24 cellular contexts compared by ENCODE assay signal in the genomic region with DNA sequence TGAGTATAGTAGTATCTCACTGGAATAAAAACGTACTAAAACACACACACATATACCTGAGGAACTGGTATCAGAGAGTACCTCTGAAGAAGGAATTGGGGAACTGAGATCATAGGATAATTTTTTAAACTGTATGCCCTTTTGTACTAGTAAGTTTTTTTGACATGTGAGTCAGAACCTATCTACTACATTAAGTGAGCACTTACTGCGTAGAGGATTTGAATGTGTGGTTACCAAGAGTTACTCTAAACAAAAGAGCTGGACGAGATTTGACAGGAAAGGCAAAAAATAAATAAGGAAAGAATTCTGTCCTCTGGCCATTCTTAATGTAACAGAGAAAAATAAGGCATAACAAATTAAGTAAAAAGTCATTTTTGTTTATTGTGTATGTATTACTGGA.
A peak's percentile ranks its signal among the peaks of the same experiment; 100 is the strongest.
DNase-seq lines count a peak whose midpoint lies in the region; ATAC-seq, FAIRE-seq and TF ChIP-seq lines count a peak whose summit lies in the region.
"Had no signal": no experiment of that assay in that cellular context is flagged by ENCODE, and none has a peak within 500 bp of the region (broad histone marks: within the 10 kb centered on the region; RNA-seq: fewer than 3 reads in every experiment).

No MANE protein-coding gene starts in this region.

- no peak overlapping the region for H4K8ac ChIP-seq in mesenchymal stem cell (ENCODE audit: low read length)

- CTCF ChIA-PET in mammary epithelial cell (lab: Charles Lee; ENCODE audit: low non-redundant PET) = no interaction called here
- CTCF ChIA-PET in MCF 10A (lab: Yijun Ruan, JAX) = no interaction called here

- H3K36me3 Mint-ChIP-seq in MCF 10A (ENCODE audit: insufficient read depth, unreplicated experiment) = no peaks in the 10 kb centered on the region
- H3K36me3 Mint-ChIP-seq: CD8-positive, alpha-beta T cell had no signal

- H2BK120ac ChIP-seq in mesenchymal stem cell (ENCODE audit: low read depth, low read length) = no peak overlapping the region

- no peak overlapping the region for H3K4me3 Mint-ChIP-seq in MCF 10A (ENCODE audit: unreplicated experiment)
- H3K4me3 Mint-ChIP-seq: B cell; CD4-positive, alpha-beta T cell; CD8-positive, alpha-beta T cell had no signal

- no peak overlapping the region for H3K18ac ChIP-seq in mesenchymal stem cell (ENCODE audit: low read depth in 1 of 2, low read length in 2 of 2)

- no peak overlapping the region for H2BK5ac ChIP-seq in mesenchymal stem cell (ENCODE audit: low read depth, low read length, poor library complexity, severe bottlenecking)

- no peak overlapping the region for H2AK5ac ChIP-seq in mesenchymal stem cell (ENCODE audit: low read length, severe bottlenecking)

- no TSS peak for BruUV-seq in mammary epithelial cell (replicated peaks; lab: Mats Ljungman, UMichigan)
- BruUV-seq in MCF 10A (replicated peaks; lab: Mats Ljungman, UMichigan) = no TSS peak

- in situ Hi-C loops in mammary epithelial cell (cut with MboI; ENCODE audit: low sequenced_read_pairs in 2 of 2) = no loop called here

- no peak overlapping the region for H3K14ac ChIP-seq in mesenchymal stem cell (ENCODE audit: low read length in 2 of 2)

- H3K4me3 ChIP-seq in mammary epithelial cell (replicated peaks in 1 of 3; ENCODE audit: insufficient read depth in 1 of 3, low read depth in 2 of 3, low read length in 3 of 3) = no peak overlapping the region
- no peak overlapping the region for H3K4me3 ChIP-seq in bronchial epithelial cell (ENCODE audit: low read depth, low read length)
- H3K4me3 ChIP-seq in mesenchymal stem cell (ENCODE audit: insufficient read depth in 1 of 2, low read depth in 1 of 2, low read length in 2 of 2) = no peak overlapping the region
- no peak overlapping the region for H3K4me3 ChIP-seq in uterus
- H3K4me3 ChIP-seq: A549; BLaER1 treated with 17β-estradiol and CSF1 and Interleukin-3, amounts not matched to agents 10 nM and 100 nM had no signal

- H3K9me3 ChIP-seq in mammary epithelial cell (replicated peaks; ENCODE audit: insufficient read depth, low read length) (no peaks in the 10 kb centered on the region), mesenchymal stem cell (ENCODE audit: control insufficient read depth, low read length) (no peaks in the 10 kb centered on the region), uterus (no peaks in the 10 kb centered on the region)
- H3K9me3 ChIP-seq: A549; BLaER1 treated with 17β-estradiol and CSF1 and Interleukin-3, amounts not matched to agents 10 nM and 100 nM; Caco-2 had no signal

- H3K4me2 ChIP-seq in mammary epithelial cell (ENCODE audit: insufficient read depth, low read depth, low read length) (no peak overlapping the region), mesenchymal stem cell (ENCODE audit: low read length, poor library complexity, severe bottlenecking) (no peak overlapping the region)
- H3K4me2 ChIP-seq: A549; BLaER1 treated with 17β-estradiol and CSF1 and Interleukin-3, amounts not matched to agents 10 nM and 100 nM had no signal

- H3K9me3 Mint-ChIP-seq in MCF 10A (ENCODE audit: unreplicated experiment) = no peaks in the 10 kb centered on the region
- H3K9me3 Mint-ChIP-seq: CD4-positive, alpha-beta T cell had no signal

- intact Hi-C loops in mammary epithelial cell (cut with micrococcal nuclease) (no loop called here), MCF 10A (cut with micrococcal nuclease) (no loop called here), uterus (cut with DNase I; ENCODE audit: low total_unique reads) (no loop called here)

- dilution Hi-C loops in mammary epithelial cell (cut with HindIII; ENCODE audit: low sequenced_read_pairs) = no loop called here

- POLR2A ChIA-PET in MCF 10A (lab: Yijun Ruan, JAX) = interaction anchor here (1.2 kb wide), 1 partner anchor 11 kb away, joined by 3 read pairs; no protein-coding TSS in a partner anchor

- no peak overlapping the region for H3K27ac Mint-ChIP-seq in MCF 10A (ENCODE audit: low read depth, unreplicated experiment)
- H3K27ac Mint-ChIP-seq: B cell; CD4-positive, alpha-beta T cell; CD8-positive, alpha-beta T cell had no signal

- no peaks in the 10 kb centered on the region for H3K79me2 ChIP-seq in mammary epithelial cell (ENCODE audit: insufficient read depth, low read length)

- H4K91ac ChIP-seq in mesenchymal stem cell (ENCODE audit: low read length) = no peak overlapping the region

- H3K36me3 ChIP-seq in mammary epithelial cell (ENCODE audit: insufficient read depth, low read length) = no peaks in the 10 kb centered on the region
- H3K36me3 ChIP-seq in bronchial epithelial cell (ENCODE audit: control insufficient read depth, insufficient read depth, low read length) = no peaks in the 10 kb centered on the region
- H3K36me3 ChIP-seq in mesenchymal stem cell (ENCODE audit: control insufficient read depth in 1 of 2, insufficient read depth in 2 of 2, low read depth in 1 of 2, low read length in 2 of 2) = no peaks in the 10 kb centered on the region
- no peaks in the 10 kb centered on the region for H3K36me3 ChIP-seq in uterus
- H3K36me3 ChIP-seq: BLaER1 treated with 17β-estradiol and CSF1 and Interleukin-3, amounts not matched to agents 10 nM and 100 nM had no signal

- H2BK12ac ChIP-seq in mesenchymal stem cell (ENCODE audit: low read length in 2 of 2) = no peak overlapping the region

- no peaks in the 10 kb centered on the region for H3K4me1 ChIP-seq in mammary epithelial cell (ENCODE audit: insufficient read depth, low read length)
- peaks cover 6% of the 10 kb centered on the region for H3K4me1 ChIP-seq in foreskin keratinocyte
- H3K4me1 ChIP-seq in mesenchymal stem cell (ENCODE audit: control insufficient read depth, insufficient read depth, low read depth, low read length) = no peaks in the 10 kb centered on the region
- H3K4me1 ChIP-seq in uterus = no peaks in the 10 kb centered on the region
- H3K4me1 ChIP-seq: A549; BLaER1 treated with 17β-estradiol and CSF1 and Interleukin-3, amounts not matched to agents 10 nM and 100 nM; Caco-2 had no signal

- DNase-seq in mammary epithelial cell = peak; percentile 23
- no peak for DNase-seq in MCF 10A (ENCODE audit: unreplicated experiment)
- peak; percentile 46 for DNase-seq in bronchial epithelial cell (ENCODE audit: low read depth)
- peak; percentile 32 to 49 for DNase-seq in foreskin keratinocyte
- peak; percentile 65 for DNase-seq in mesenchymal stem cell
- DNase-seq in GM20000 (ENCODE audit: low spot score) = no peak
- no peak for DNase-seq in uterus
- DNase-seq in NCI-H1436 treated with DMSO at 0.1 percent for 48 hours (lab: John Stamatoyannopoulos, UW) = no peak
- DNase-seq: AML-193; Caco-2; Calu3; CD4-positive, alpha-beta T cell; CD8-positive, alpha-beta T cell; DMS79 treated with DMSO at 0.1 percent for 48 hours; GF-D8 had no signal

- H3K79me1 ChIP-seq in mesenchymal stem cell (replicated peaks; ENCODE audit: low read length, poor library complexity, severe bottlenecking) = no peaks in the 10 kb centered on the region

- no peak overlapping the region for H3K4ac ChIP-seq in mesenchymal stem cell (ENCODE audit: low read depth in 1 of 2, low read length in 2 of 2)

- H3K4me1 Mint-ChIP-seq in MCF 10A (ENCODE audit: insufficient read depth, unreplicated experiment) = no peaks in the 10 kb centered on the region
- H3K4me1 Mint-ChIP-seq: B cell had no signal

- peak; percentile 58 for ATAC-seq in foreskin keratinocyte
- ATAC-seq: A549; CD8-positive, alpha-beta T cell had no signal

- no peak overlapping the region for H2AFZ ChIP-seq in mammary epithelial cell (ENCODE audit: low read depth, low read length)
- H2AFZ ChIP-seq in mesenchymal stem cell (ENCODE audit: low read depth, low read length) = no peak overlapping the region

- H3K27me3 Mint-ChIP-seq in MCF 10A (ENCODE audit: insufficient read depth, unreplicated experiment) = no peaks in the 10 kb centered on the region
- H3K27me3 Mint-ChIP-seq: B cell; CD4-positive, alpha-beta T cell had no signal

- H3K27ac ChIP-seq in mammary epithelial cell (ENCODE audit: insufficient read depth, low read depth, low read length) = no peak overlapping the region
- H3K27ac ChIP-seq in foreskin keratinocyte = no peak overlapping the region
- no peak overlapping the region for H3K27ac ChIP-seq in mesenchymal stem cell (ENCODE audit: low read length, poor library complexity, severe bottlenecking)
- no peak overlapping the region for H3K27ac ChIP-seq in uterus
- H3K27ac ChIP-seq: 22Rv1; A549; BLaER1 treated with 17β-estradiol and CSF1 and Interleukin-3, amounts not matched to agents 10 nM and 100 nM; C4-2B had no signal

- no peak for FAIRE-seq in bronchial epithelial cell (lab: Jason Lieb, UNC)
- FAIRE-seq: A549, D721Med, G401.6, GM12891, GM19239 had no signal

- H3K27me3 ChIP-seq in mammary epithelial cell (ENCODE audit: insufficient read depth, low read length) (no peaks in the 10 kb centered on the region), bronchial epithelial cell (ENCODE audit: control insufficient read depth, insufficient read depth, low read length) (no peaks in the 10 kb centered on the region), foreskin keratinocyte (no peaks in the 10 kb centered on the region), mesenchymal stem cell (ENCODE audit: control insufficient read depth in 1 of 2, insufficient read depth in 1 of 2, low read length in 2 of 2) (no peaks in the 10 kb centered on the region), uterus (no peaks in the 10 kb centered on the region)
- H3K27me3 ChIP-seq: BLaER1 treated with 17β-estradiol and CSF1 and Interleukin-3, amounts not matched to agents 10 nM and 100 nM had no signal

- no peak overlapping the region for H2BK15ac ChIP-seq in mesenchymal stem cell (ENCODE audit: low read depth, poor library complexity, severe bottlenecking)

- TF ChIP-seq POLR2A in uterus (IDR thresholded peaks at IDR 0.05) = no peak

- no peak overlapping the region for H3K23ac ChIP-seq in mesenchymal stem cell (ENCODE audit: low read length in 2 of 2)

- 44% methylated on average over 3 of the region's 3 CpGs for WGBS in mammary epithelial cell (ENCODE audit: low coverage, missing lambda C conversion rate)
- no CpG with 5 or more reads among the region's 3 CpGs for WGBS in mesenchymal stem cell

- no peak overlapping the region for H3K9ac ChIP-seq in mammary epithelial cell (ENCODE audit: insufficient read depth, low read length)
- no peak overlapping the region for H3K9ac ChIP-seq in mesenchymal stem cell (ENCODE audit: low read length)
- H3K9ac ChIP-seq: BLaER1 treated with 17β-estradiol and CSF1 and Interleukin-3, amounts not matched to agents 10 nM and 100 nM had no signal

- H4K20me1 ChIP-seq in mammary epithelial cell (ENCODE audit: insufficient read depth, low read length) = no peaks in the 10 kb centered on the region
- H4K20me1 ChIP-seq: BLaER1 treated with 17β-estradiol and CSF1 and Interleukin-3, amounts not matched to agents 10 nM and 100 nM had no signal

- TF ChIP-seq CTCF in mammary epithelial cell (conservative IDR thresholded peaks at IDR 0.05 in 1 of 2, IDR thresholded peaks at IDR 0.05 in 1 of 2; ENCODE audit: extremely low read depth in 1 of 2, insufficient read depth in 1 of 2, low read depth in 1 of 2, low read length in 2 of 2) (no peak), MCF 10A (IDR thresholded peaks at IDR 0.05; ENCODE audit: unreplicated experiment) (no peak), bronchial epithelial cell (IDR thresholded peaks at IDR 0.05; ENCODE audit: insufficient read depth, low read length, severe bottlenecking) (no peak), foreskin keratinocyte (conservative IDR thresholded peaks at IDR 0.05) (no peak), GM20000 (IDR thresholded peaks at IDR 0.05; ENCODE audit: extremely low read depth, missing control alignments) (no peak), uterus (IDR thresholded peaks at IDR 0.05) (no peak)

Comparison
In these comparisons a context has a peak if more than half of its experiments do, and no peak if none do; other contexts are left out.
1. DNase-seq: peak in mammary epithelial cell (single experiment), bronchial epithelial cell (single experiment), foreskin keratinocyte (2 of 2) and mesenchymal stem cell (single experiment); none in MCF 10A (single experiment), GM20000 (single experiment), uterus (0 of 2) and NCI-H1436 treated with DMSO at 0.1 percent for 48 hours (single experiment).